ENCODE assay signal across 9 cellular contexts in genomic region chr10:102644646-102645387, GRCh38. TPM values are rescaled to one million over a fixed set of nuclear protein-coding genes. Genes with fewer than 3 reads are reported as not detected.
DNase-seq lines count a peak whose midpoint lies in the region; ATAC-seq, FAIRE-seq and TF ChIP-seq lines count a peak whose summit lies in the region.
"Had no signal": no experiment of that assay in that cellular context is flagged by ENCODE, and none has a peak within 500 bp of the region (broad histone marks: within the 10 kb centered on the region; RNA-seq: fewer than 3 reads in every experiment).

No MANE protein-coding gene starts in this region.

- no peak overlapping the region for H4K91ac ChIP-seq in neuronal stem cell (ENCODE audit: low read depth, low read length, poor library complexity)

- H3K9me3 ChIP-seq in KOPT-K1 (ENCODE audit: insufficient read depth, low read length, poor library complexity, severe bottlenecking) (no peaks in the 10 kb centered on the region), neuronal stem cell (replicated peaks in 1 of 2; ENCODE audit: control insufficient read depth in 2 of 2, insufficient read depth in 1 of 2, low read depth in 1 of 2, low read length in 2 of 2) (no peaks in the 10 kb centered on the region)

- peak overlapping the region; percentile 71 for H2BK5ac ChIP-seq in neuronal stem cell (ENCODE audit: low read length)

- no peak for TF ChIP-seq POLR2A in H54 (IDR thresholded peaks at IDR 0.05; ENCODE audit: low read depth, low read length)

- H3K9ac ChIP-seq in neuronal stem cell (ENCODE audit: low read depth, low read length, poor library complexity): peak overlapping the region; percentile 99

- no peak overlapping the region for H4K8ac ChIP-seq in neuronal stem cell (ENCODE audit: low read depth, low read length)

- H3K27ac ChIP-seq in KOPT-K1 (ENCODE audit: low read depth, low read length, poor library complexity, severe bottlenecking) (peak overlapping the region; percentile 92), foreskin keratinocyte (peak overlapping the region; percentile 83), neuronal stem cell (replicated peaks; ENCODE audit: low read length) (no peak overlapping the region), temporal lobe (ENCODE audit: low read depth, low read length) (peak overlapping the region; percentile 99)

- peak overlapping the region; percentile 82 to 90 for H3K4me3 ChIP-seq in neuronal stem cell (ENCODE audit: low read length in 2 of 2)

- peak overlapping the region; percentile 75 for H2BK12ac ChIP-seq in neuronal stem cell (ENCODE audit: low read length)

- H3K79me1 ChIP-seq in neuronal stem cell (ENCODE audit: low read depth, low read length): peaks cover 22% of the 10 kb centered on the region

- no peak for FAIRE-seq in H54 (lab: Jason Lieb, UNC)
- FAIRE-seq: frontal cortex had no signal

- TF ChIP-seq CTCF in foreskin keratinocyte (conservative IDR thresholded peaks at IDR 0.05): peak; percentile 74

- H3K36me3 ChIP-seq in KOPT-K1 (ENCODE audit: insufficient read depth, low read length): peaks cover 7% of the 10 kb centered on the region; the same call in 1 of the 2 replicates
- peaks cover 2 to 26% of the 10 kb centered on the region in 2 donors for H3K36me3 ChIP-seq in neuronal stem cell (replicated peaks in 1 of 2; ENCODE audit: control insufficient read depth in 2 of 2, insufficient read depth in 2 of 2, low read length in 2 of 2)

- H3K23ac ChIP-seq in neuronal stem cell (ENCODE audit: low read depth, low read length, poor library complexity): peak overlapping the region; percentile 94

- ATAC-seq in foreskin keratinocyte: peak; percentile 34

- peak overlapping the region; percentile 98 for H3K4me2 ChIP-seq in neuronal stem cell (ENCODE audit: insufficient read depth, low read length, poor library complexity, severe bottlenecking)

- H3K27me3 ChIP-seq in foreskin keratinocyte (no peaks in the 10 kb centered on the region), neuronal stem cell (ENCODE audit: control insufficient read depth in 3 of 3, insufficient read depth in 3 of 3, low read depth in 1 of 3, low read length in 3 of 3) (no peaks in the 10 kb centered on the region)

- no peak overlapping the region for H2AFZ ChIP-seq in neuronal stem cell (ENCODE audit: low read length)

- WGBS in neuronal stem cell (ENCODE audit: extremely low coverage in 2 of 2, insufficient read length in 2 of 2, insufficient replicate concordance in 1 of 2), 2 donors: no CpG with 5 or more reads among the region's 62 CpGs

- peaks cover 9% of the 10 kb centered on the region for H3K4me1 ChIP-seq in foreskin keratinocyte
- H3K4me1 ChIP-seq in neuronal stem cell (ENCODE audit: control insufficient read depth in 2 of 2, insufficient read depth in 1 of 2, low read depth in 1 of 2, low read length in 2 of 2): peaks cover 35 to 38% of the 10 kb centered on the region in 2 donors

- peak overlapping the region; percentile 99 for H3K4ac ChIP-seq in neuronal stem cell (ENCODE audit: low read length)

- DNase-seq in DMS79 treated with DMSO at 0.1 percent for 48 hours (lab: John Stamatoyannopoulos, UW) (peak; percentile 25), RPMI8226 (peak; percentile 94), foreskin keratinocyte (peak in 1 of 2 donors; percentile 67), neuronal stem cell (ENCODE audit: low spot score) (peak; percentile 62), H54 (ENCODE audit: insufficient read length, low spot score) (no peak)
- peak; percentile 43 to 81 (median 53) for DNase-seq in activated naive CD4-positive, alpha-beta T cell (lab: John Stamatoyannopoulos, UW)

- peak overlapping the region; percentile 99 for H2AK5ac ChIP-seq in neuronal stem cell (ENCODE audit: low read depth, low read length)

- H2BK120ac ChIP-seq in neuronal stem cell (ENCODE audit: low read depth, low read length): peak overlapping the region; percentile 95

- H3K14ac ChIP-seq in neuronal stem cell (ENCODE audit: low read length): peak overlapping the region; percentile 99

- H3K18ac ChIP-seq in neuronal stem cell (ENCODE audit: low read length): peak overlapping the region; percentile 100

- H2BK15ac ChIP-seq in neuronal stem cell (ENCODE audit: low read length): peak overlapping the region; percentile 96

RNA-seq across cellular contexts. Expression of gene TRIM8, which starts 0.5 kb away (rescaled TPM):
- total RNA-seq in foreskin keratinocyte (57.9 and 65.4 TPM in 2 replicates), temporal lobe (27.0 TPM)
- polyA plus RNA-seq in foreskin keratinocyte: 59.3 and 62.8 TPM in 2 replicates
- 33.0 TPM for polyA plus RNA-seq in neuronal stem cell (2013, experiment 1 of 2)
- polyA plus RNA-seq in neuronal stem cell (2013, experiment 2 of 2): 34.2 TPM
